In genomic region chr16:50450957-50451356, GRCh38 we compare ENCODE assay signal across 22 cellular contexts.
"Had no signal": no experiment of that assay in that cellular context is flagged by ENCODE, and none has a peak within 500 bp of the region (broad histone marks: within the 10 kb centered on the region; RNA-seq: fewer than 3 reads in every experiment).

No MANE protein-coding gene starts in this region.

- H3K9me3 Mint-ChIP-seq: dendritic cell treated with granulocyte-macrophage colony-stimulating factor and Interleukin-4, amounts not matched to agents 40 ng/mL and 50 ng/mL, for 4 days; effector memory CD8-positive, alpha-beta T cell; endodermal cell had no signal

- H3K4me3 Mint-ChIP-seq: dendritic cell treated with granulocyte-macrophage colony-stimulating factor and Interleukin-4, amounts not matched to agents 40 ng/mL and 50 ng/mL, for 4 days; effector memory CD8-positive, alpha-beta T cell; endodermal cell had no signal

- DNase-seq: colonic mucosa; cortex of kidney; effector CD8-positive, alpha-beta T cell; effector memory CD8-positive, alpha-beta T cell; endodermal cell; erythroblast; esophagus squamous epithelium; foreskin fibroblast; foreskin melanocyte; gastrocnemius medialis; glutamatergic neuron; head of caudate nucleus; heart right ventricle; hippocampal formation; left cardiac atrium; left lung; left ventricle myocardium superior; lower lobe of right lung; mesenchymal stem cell; midbrain had no signal

- H3K27me3 ChIP-seq: colonic mucosa had no signal

- H3K27ac Mint-ChIP-seq: dendritic cell treated with granulocyte-macrophage colony-stimulating factor and Interleukin-4, amounts not matched to agents 40 ng/mL and 50 ng/mL, for 4 days; effector memory CD8-positive, alpha-beta T cell; endodermal cell had no signal

- H3K36me3 ChIP-seq: colonic mucosa, esophagus squamous epithelium, gastrocnemius medialis, heart right ventricle, left lung, lower lobe of right lung had no signal

- H3K27ac ChIP-seq: colonic mucosa, epithelial cell of prostate, esophagus squamous epithelium, gastrocnemius medialis, heart right ventricle, left lung, lower lobe of right lung had no signal

- H3K4me1 ChIP-seq: colonic mucosa, esophagus squamous epithelium, gastrocnemius medialis, heart right ventricle, left lung, lower lobe of right lung had no signal

- H3K9me3 ChIP-seq: colonic mucosa, esophagus squamous epithelium, gastrocnemius medialis, heart right ventricle, left lung, lower lobe of right lung had no signal

- H3K4me3 ChIP-seq: colonic mucosa, esophagus squamous epithelium, gastrocnemius medialis, heart right ventricle, left lung, lower lobe of right lung had no signal
